ENCODE assay signal across 24 cellular contexts in the genomic region with DNA sequence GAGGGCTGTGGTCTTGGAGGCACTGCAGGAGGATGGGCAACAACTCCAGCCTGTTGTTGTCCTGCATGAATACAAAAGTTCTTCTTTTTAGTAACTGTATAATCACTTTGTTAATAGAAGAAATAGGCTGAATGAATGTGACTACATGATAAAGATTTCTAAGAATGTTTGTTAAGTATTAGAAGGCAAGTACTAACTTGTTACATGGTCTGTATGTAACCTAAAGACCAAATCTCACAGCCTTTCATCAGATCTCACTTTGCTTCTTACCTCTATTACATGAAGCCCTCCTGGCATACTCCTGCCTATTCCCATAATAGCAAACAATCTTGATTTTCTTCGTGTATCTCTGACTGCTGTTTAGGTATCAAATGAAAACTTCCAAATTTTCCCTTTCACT.
"Had no signal": no experiment of that assay in that cellular context is flagged by ENCODE, and none has a peak within 500 bp of the region (broad histone marks: within the 10 kb centered on the region; RNA-seq: fewer than 3 reads in every experiment).

No MANE protein-coding gene starts in this region.

- DNase-seq: activated CD4-positive, alpha-beta T cell treated with anti-CD3 and anti-CD28 coated beads, Interleukin-2, amount 10 ng/mL, durations not matched to agents 24 days and 14 days; activated CD4-positive, CD25-positive, alpha-beta regulatory T cell; activated CD8-positive, alpha-beta memory T cell treated with anti-CD3 and anti-CD28 coated beads, Interleukin-2, amount 50 U/mL, for 4 hours; activated naive CD8-positive, alpha-beta T cell treated with anti-CD3 and anti-CD28 coated beads, Interleukin-2, amount 10 ng/mL, durations not matched to agents 7 days and 5 days; activated T-cell treated with anti-CD3 and anti-CD28 coated beads, Interleukin-2, amount 50 U/mL, for 48 hours; heart left ventricle; kidney glomerular epithelial cell; left ventricle myocardium inferior; mesenchymal stem cell; mucosa of descending colon; naive B cell; right cardiac atrium; stimulated activated CD4-positive, alpha-beta T cell treated with anti-CD3 and anti-CD28 coated beads, Interleukin-2, amount 100 ng/mL, for 24 hours; stimulated activated naive CD8-positive, alpha-beta T cell treated with anti-CD3 and anti-CD28 coated beads, Interleukin-15, amount 100 ng/mL, for 72 hours; T-helper 1 cell; T1000; transverse colon had no signal

- H3K4me1 Mint-ChIP-seq: activated CD4-positive, alpha-beta T cell treated with anti-CD3 and anti-CD28 coated beads, Interleukin-2, amount 10 ng/mL, durations not matched to agents 24 days and 14 days; activated naive CD8-positive, alpha-beta T cell treated with anti-CD3 and anti-CD28 coated beads, Interleukin-2, amount 10 ng/mL, durations not matched to agents 7 days and 5 days; brain; neural crest cell; stimulated activated naive CD8-positive, alpha-beta T cell treated with anti-CD3 and anti-CD28 coated beads, Interleukin-15, amount 100 ng/mL, for 72 hours had no signal

- H3K4me3 ChIP-seq: coronary artery, gastroesophageal sphincter, heart left ventricle, left ventricle myocardium inferior, mucosa of descending colon, prostate gland, suprapubic skin, transverse colon, vagina had no signal

- H3K4me3 Mint-ChIP-seq: activated CD4-positive, alpha-beta T cell treated with anti-CD3 and anti-CD28 coated beads, Interleukin-2, amount 10 ng/mL, durations not matched to agents 24 days and 14 days; activated naive CD8-positive, alpha-beta T cell treated with anti-CD3 and anti-CD28 coated beads, Interleukin-2, amount 10 ng/mL, durations not matched to agents 7 days and 5 days; brain; naive B cell; neural crest cell; stimulated activated naive CD8-positive, alpha-beta T cell treated with anti-CD3 and anti-CD28 coated beads, Interleukin-15, amount 100 ng/mL, for 72 hours had no signal

- H3K9me3 Mint-ChIP-seq: activated CD4-positive, alpha-beta T cell treated with anti-CD3 and anti-CD28 coated beads, Interleukin-2, amount 10 ng/mL, durations not matched to agents 24 days and 14 days; activated naive CD8-positive, alpha-beta T cell treated with anti-CD3 and anti-CD28 coated beads, Interleukin-2, amount 10 ng/mL, durations not matched to agents 7 days and 5 days; brain; naive B cell; neural crest cell; stimulated activated naive CD8-positive, alpha-beta T cell treated with anti-CD3 and anti-CD28 coated beads, Interleukin-15, amount 100 ng/mL, for 72 hours had no signal

- H3K27me3 Mint-ChIP-seq: activated CD4-positive, alpha-beta T cell treated with anti-CD3 and anti-CD28 coated beads, Interleukin-2, amount 10 ng/mL, durations not matched to agents 24 days and 14 days; activated naive CD8-positive, alpha-beta T cell treated with anti-CD3 and anti-CD28 coated beads, Interleukin-2, amount 10 ng/mL, durations not matched to agents 7 days and 5 days; brain; naive B cell; stimulated activated naive CD8-positive, alpha-beta T cell treated with anti-CD3 and anti-CD28 coated beads, Interleukin-15, amount 100 ng/mL, for 72 hours had no signal

- H3K27ac Mint-ChIP-seq: activated CD4-positive, alpha-beta T cell treated with anti-CD3 and anti-CD28 coated beads, Interleukin-2, amount 10 ng/mL, durations not matched to agents 24 days and 14 days; activated naive CD8-positive, alpha-beta T cell treated with anti-CD3 and anti-CD28 coated beads, Interleukin-2, amount 10 ng/mL, durations not matched to agents 7 days and 5 days had no signal

- ATAC-seq: gastroesophageal sphincter; heart left ventricle; mucosa of descending colon; right cardiac atrium; stimulated activated naive CD8-positive, alpha-beta T cell treated with anti-CD3 and anti-CD28 coated beads, Interleukin-15, amount 100 ng/mL, for 72 hours had no signal

- H3K9me3 ChIP-seq: gastroesophageal sphincter, heart left ventricle, left ventricle myocardium inferior, mucosa of descending colon, prostate gland, suprapubic skin, transverse colon, vagina had no signal
